Comparison of ENCODE assay signal across 14 cellular contexts in genomic region chrX:153266140-153266539, GRCh38. TPM values are rescaled to one million over a fixed set of nuclear protein-coding genes. Genes with fewer than 3 reads are reported as not detected.
"Had no signal": no experiment of that assay in that cellular context is flagged by ENCODE, and none has a peak within 500 bp of the region (broad histone marks: within the 10 kb centered on the region; RNA-seq: fewer than 3 reads in every experiment).

No MANE protein-coding gene starts in this region.

RNA-seq across cellular contexts. Expression of gene PNMA6F, which starts 55.4 kb away (rescaled TPM):
- total RNA-seq: activated B cell treated with CpG ODN at 0.5 μM for 24 hours; activated CD4-positive, alpha-beta memory T cell treated with anti-CD3 and anti-CD28 coated beads for 36 hours; activated CD4-positive, alpha-beta memory T cell treated with anti-CD3 and anti-CD28 coated beads, Interleukin-2, amount 10 ng/mL, durations not matched to agents 7 days and 5 days; activated CD4-positive, alpha-beta T cell treated with anti-CD3 and anti-CD28 coated beads for 36 hours; activated CD4-positive, alpha-beta T cell treated with anti-CD3 and anti-CD28 coated beads, Interleukin-2, amount 10 ng/mL, durations not matched to agents 24 days and 14 days; activated CD4-positive, alpha-beta T cell treated with anti-CD3 and anti-CD28 coated beads, Interleukin-2, amount 10 ng/mL, durations not matched to agents 7 days and 5 days; activated CD8-positive, alpha-beta memory T cell treated with anti-CD3 and anti-CD28 coated beads for 36 hours; activated CD8-positive, alpha-beta memory T cell treated with anti-CD3 and anti-CD28 coated beads, Interleukin-2, amount 10 ng/mL, durations not matched to agents 7 days and 5 days; activated CD8-positive, alpha-beta T cell treated with anti-CD3 and anti-CD28 coated beads for 36 hours; activated CD8-positive, alpha-beta T cell treated with anti-CD3 and anti-CD28 coated beads, Interleukin-2, amount 10 ng/mL, durations not matched to agents 7 days and 5 days; T-cell; T-helper 1 cell treated with Interleukin-12 subunit alpha and Interleukin-12 subunit beta and Interleukin-4 antibody, amounts not matched to agents 30 ng/mL and 1 ng/mL, for 36 hours; T-helper 17 cell; T-helper 2 cell treated with Interferon-gamma antibody and Interleukin-4, amounts not matched to agents 100 ng/mL and 5 ng/mL, for 36 hours had no signal
